In the genomic region with DNA sequence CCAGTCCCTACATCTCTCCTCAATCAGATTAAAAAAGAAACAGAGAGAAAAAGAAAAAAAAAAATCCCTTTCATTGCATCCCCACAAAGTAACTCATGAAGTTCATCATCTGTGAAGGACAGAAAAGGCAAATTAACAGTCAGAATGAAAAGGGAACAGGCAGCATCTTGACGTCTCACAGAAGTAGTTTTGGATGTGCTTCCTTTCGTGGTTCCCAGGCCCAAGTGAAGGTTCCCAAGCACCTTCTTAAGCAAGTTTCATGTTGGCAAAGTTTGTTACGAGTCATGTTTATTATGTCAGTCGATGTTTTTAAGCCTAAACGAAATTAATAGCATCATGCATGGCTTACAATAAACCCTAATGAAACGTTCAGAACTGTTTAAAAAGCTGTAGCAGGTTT, we compare ENCODE assay signal across 20 cellular contexts.
"Had no signal": no experiment of that assay in that cellular context is flagged by ENCODE, and none has a peak within 500 bp of the region (broad histone marks: within the 10 kb centered on the region; RNA-seq: fewer than 3 reads in every experiment).

No MANE protein-coding gene starts in this region.

- H3K4me3 Mint-ChIP-seq: activated B cell treated with CpG ODN at 0.5 μM for 24 hours; activated CD4-positive, alpha-beta memory T cell treated with anti-CD3 and anti-CD28 coated beads for 36 hours; activated naive CD8-positive, alpha-beta T cell; activated T-helper 1 cell treated with anti-CD3 and anti-CD28 coated beads, Interleukin-12 subunit alpha, Interleukin-12 subunit beta, Interleukin-2, Interleukin-4 antibody, amounts not matched to agents 30 ng/mL and 10 ng/mL and 1 ng/mL, durations not matched to agents 14 hours and 24 hours and 36 hours; nephron progenitor cell; stimulated activated naive CD8-positive, alpha-beta T cell treated with anti-CD3 and anti-CD28 coated beads, Interleukin-15, Interleukin-2, amounts not matched to agents 100 ng/mL and 50 ng/mL, for 24 hours had no signal

- FAIRE-seq: frontal cortex, kidney had no signal

- H3K27ac Mint-ChIP-seq: activated B cell treated with CpG ODN at 0.5 μM for 24 hours; activated CD4-positive, alpha-beta memory T cell treated with anti-CD3 and anti-CD28 coated beads for 36 hours; activated naive CD8-positive, alpha-beta T cell; activated T-helper 1 cell treated with anti-CD3 and anti-CD28 coated beads, Interleukin-12 subunit alpha, Interleukin-12 subunit beta, Interleukin-2, Interleukin-4 antibody, amounts not matched to agents 30 ng/mL and 10 ng/mL and 1 ng/mL, durations not matched to agents 14 hours and 24 hours and 36 hours; nephron progenitor cell; stimulated activated naive CD8-positive, alpha-beta T cell treated with anti-CD3 and anti-CD28 coated beads, Interleukin-15, Interleukin-2, amounts not matched to agents 100 ng/mL and 50 ng/mL, for 24 hours had no signal

- H3K4me1 Mint-ChIP-seq: nephron progenitor cell had no signal

- H3K4me3 ChIP-seq: cardiac muscle cell, transverse colon, uterus had no signal

- ATAC-seq: left lobe of liver had no signal

- H3K9me3 Mint-ChIP-seq: activated B cell treated with CpG ODN at 0.5 μM for 24 hours; activated CD4-positive, alpha-beta memory T cell treated with anti-CD3 and anti-CD28 coated beads for 36 hours; activated T-helper 1 cell treated with anti-CD3 and anti-CD28 coated beads, Interleukin-12 subunit alpha, Interleukin-12 subunit beta, Interleukin-2, Interleukin-4 antibody, amounts not matched to agents 30 ng/mL and 10 ng/mL and 1 ng/mL, durations not matched to agents 14 hours and 24 hours and 36 hours had no signal

- H3K36me3 Mint-ChIP-seq: activated CD4-positive, alpha-beta memory T cell treated with anti-CD3 and anti-CD28 coated beads for 36 hours; activated naive CD8-positive, alpha-beta T cell had no signal

- DNase-seq: activated B cell treated with CpG ODN at 0.5 μM for 24 hours; activated CD4-positive, alpha-beta memory T cell treated with anti-CD3 and anti-CD28 coated beads for 36 hours; activated CD4-positive, alpha-beta T cell treated with anti-CD3 and anti-CD28 coated beads for 4 hours; activated gamma-delta T cell treated with Interleukin-2 at 50 U/mL for 16 hours; activated T-cell treated with anti-CD3 and anti-CD28 coated beads for 4 hours; dermis blood vessel endothelial cell; effector memory CD4-positive, alpha-beta T cell; head of caudate nucleus; kidney; nephron progenitor cell; nucleus accumbens; posterior cingulate gyrus; transverse colon; uterus had no signal
